ENCODE assay signal across 8 cellular contexts in genomic region chr2:237421542-237422047, GRCh38. TPM values are rescaled to one million over a fixed set of nuclear protein-coding genes. Genes with fewer than 3 reads are reported as not detected.
DNase-seq lines count a peak whose midpoint lies in the region; ATAC-seq and TF ChIP-seq lines count a peak whose summit lies in the region.

No MANE protein-coding gene starts in this region.

- H3K27me3 ChIP-seq in DOHH2 (ENCODE audit: control insufficient read depth, low read length) (peaks cover 21% of the 10 kb centered on the region), thyroid gland (no peaks in the 10 kb centered on the region)

- no peaks in the 10 kb centered on the region for H4K20me1 ChIP-seq in DOHH2 (ENCODE audit: control insufficient read depth, insufficient read depth, low read depth, low read length)

- H3K4me3 ChIP-seq in DOHH2 (ENCODE audit: low read length) (peak overlapping the region; percentile 28), thyroid gland (replicated peaks in 1 of 3) (no peak overlapping the region)

- intact Hi-C loops in activated naive CD4-positive, alpha-beta T cell treated with anti-CD3 and anti-CD28 coated beads for 36 hours (cut with micrococcal nuclease) = loop anchor here (1.0 kb wide), 2 partner anchors 54 to 151 kb away; no protein-coding TSS in a partner anchor
- intact Hi-C loops in Right ventricle myocardium superior (cut with DNase I) (loop anchor here (5.0 kb wide), 1 partner anchor 56 kb away; no protein-coding TSS in a partner anchor), thyroid gland (cut with DNase I) (no loop called here)

- H3K27me3 Mint-ChIP-seq in activated naive CD4-positive, alpha-beta T cell treated with anti-CD3 and anti-CD28 coated beads for 36 hours (ENCODE audit: low read depth) = peaks cover 11% of the 10 kb centered on the region

- TF ChIP-seq CTCF in DOHH2 (IDR thresholded peaks at IDR 0.05; ENCODE audit: low read depth, low read length, poor library complexity, severe bottlenecking) = peak; percentile 84
- peak; percentile 54 to 85 (median 72) for TF ChIP-seq CTCF in thyroid gland (IDR thresholded peaks at IDR 0.05)

- CTCF ChIA-PET in activated naive CD4-positive, alpha-beta T cell treated with anti-CD3 and anti-CD28 coated beads for 36 hours (lab: Charles Lee) = interaction anchor here (0.6 to 6.0 kb wide), 42 partner anchors 8 to 348 kb away, joined by 3 to 125 read pairs (median 4); partner anchors contain the start of gene COPS8

- no peaks in the 10 kb centered on the region for H3K79me2 ChIP-seq in DOHH2 (ENCODE audit: control insufficient read depth, low read length)

- no peaks in the 10 kb centered on the region for H3F3A ChIP-seq in DOHH2 (ENCODE audit: control insufficient read depth, insufficient read depth)

- H3K9me2 ChIP-seq in DOHH2 (replicated peaks; ENCODE audit: control insufficient read depth, low read length) = no peaks in the 10 kb centered on the region

- peak overlapping the region; percentile 25 for H3K4me3 Mint-ChIP-seq in activated naive CD4-positive, alpha-beta T cell treated with anti-CD3 and anti-CD28 coated beads for 36 hours

- peak; percentile 85 for ATAC-seq in Right ventricle myocardium superior (ENCODE audit: poor library complexity)
- ATAC-seq in GM21528 (IDR thresholded peaks at IDR 0.05; ENCODE audit: low FRiP score, unreplicated experiment) = no peak

- peaks cover 29% of the 10 kb centered on the region for H3K4me1 Mint-ChIP-seq in activated naive CD4-positive, alpha-beta T cell treated with anti-CD3 and anti-CD28 coated beads for 36 hours (ENCODE audit: low read depth)

- no peak for TF ChIP-seq POLR2A in thyroid gland (IDR thresholded peaks at IDR 0.05)

- 1 to 6% methylated on average over 17 to 18 of the region's 20 CpGs for WGBS in thyroid gland, 2 donors

- H3K27ac ChIP-seq in DOHH2 (ENCODE audit: low read depth, low read length) (no peak overlapping the region), thyroid gland (no peak overlapping the region)

- H3K27ac Mint-ChIP-seq in activated naive CD4-positive, alpha-beta T cell treated with anti-CD3 and anti-CD28 coated beads for 36 hours = no peak overlapping the region

- H3K4me2 ChIP-seq in DOHH2 (ENCODE audit: low read length) = peak overlapping the region; percentile 63

- H3K36me3 ChIP-seq in DOHH2 (ENCODE audit: control insufficient read depth, low read length) (no peaks in the 10 kb centered on the region), thyroid gland (no peaks in the 10 kb centered on the region)

- H3K4me1 ChIP-seq in DOHH2 (ENCODE audit: control insufficient read depth, low read length) (peaks cover 8% of the 10 kb centered on the region), thyroid gland (peaks cover 5 to 10% of the 10 kb centered on the region in 2 donors)

- peak; percentile 85 for DNase-seq in LHCN-M2 (ENCODE audit: low read depth)
- DNase-seq in SK-N-DZ (ENCODE audit: low spot score) = peak; percentile 84
- DNase-seq in activated naive CD4-positive, alpha-beta T cell treated with anti-CD3 and anti-CD28 coated beads for 36 hours = peak; percentile 88
- peak; percentile 88 for DNase-seq in Right ventricle myocardium superior
- DNase-seq in pons (ENCODE audit: low spot score) = peak; percentile 30
- peak; percentile 77 to 84 for DNase-seq in thyroid gland

- H3K36me3 Mint-ChIP-seq in activated naive CD4-positive, alpha-beta T cell treated with anti-CD3 and anti-CD28 coated beads for 36 hours (ENCODE audit: low read depth) = no peaks in the 10 kb centered on the region

- H3K9me3 Mint-ChIP-seq in activated naive CD4-positive, alpha-beta T cell treated with anti-CD3 and anti-CD28 coated beads for 36 hours = no peaks in the 10 kb centered on the region

- H3K9me3 ChIP-seq in DOHH2 (ENCODE audit: control insufficient read depth, insufficient read depth, low read length) (no peaks in the 10 kb centered on the region), thyroid gland (no peaks in the 10 kb centered on the region)

RNA-seq across cellular contexts. Expression of gene COL6A3, which starts 7.6 kb away (rescaled TPM):
- 5.2 and 9.2 TPM in 2 replicates for total RNA-seq in LHCN-M2 (2014; rRNA removed)
- polyA plus RNA-seq in LHCN-M2 (2012) = 2.5 TPM
- polyA plus RNA-seq in SK-N-DZ (2014; cell fraction: cytosol; rRNA removed) = 0.96 and 1.3 TPM in 2 replicates
- 1.1 and 1.5 TPM in 2 replicates for polyA plus RNA-seq in SK-N-DZ (2014; cell fraction: nucleus; rRNA removed)
- 1 to 10 TPM; 2.5 to 3.0 TPM for total RNA-seq in activated naive CD4-positive, alpha-beta T cell treated with anti-CD3 and anti-CD28 coated beads for 36 hours
- total RNA-seq in Right ventricle myocardium superior = 64.9 TPM
- 100 to 1,000 TPM in 3 of 4 donors, 10 to 100 TPM in 1; 82.6 to 168 (median 146) TPM for total RNA-seq in thyroid gland

Comparison
In these comparisons a context has a peak if more than half of its experiments do, and no peak if none do; other contexts are left out.
1. DNase-seq: peak in every context shown above with its lines; median percentile 88 in activated naive CD4-positive, alpha-beta T cell treated with anti-CD3 and anti-CD28 coated beads for 36 hours; 88 in Right ventricle myocardium superior; 85 in LHCN-M2; 84 in SK-N-DZ; 80 in thyroid gland; 30 in pons.